ENCODE assay signal across 1 cellular context in the genomic region with DNA sequence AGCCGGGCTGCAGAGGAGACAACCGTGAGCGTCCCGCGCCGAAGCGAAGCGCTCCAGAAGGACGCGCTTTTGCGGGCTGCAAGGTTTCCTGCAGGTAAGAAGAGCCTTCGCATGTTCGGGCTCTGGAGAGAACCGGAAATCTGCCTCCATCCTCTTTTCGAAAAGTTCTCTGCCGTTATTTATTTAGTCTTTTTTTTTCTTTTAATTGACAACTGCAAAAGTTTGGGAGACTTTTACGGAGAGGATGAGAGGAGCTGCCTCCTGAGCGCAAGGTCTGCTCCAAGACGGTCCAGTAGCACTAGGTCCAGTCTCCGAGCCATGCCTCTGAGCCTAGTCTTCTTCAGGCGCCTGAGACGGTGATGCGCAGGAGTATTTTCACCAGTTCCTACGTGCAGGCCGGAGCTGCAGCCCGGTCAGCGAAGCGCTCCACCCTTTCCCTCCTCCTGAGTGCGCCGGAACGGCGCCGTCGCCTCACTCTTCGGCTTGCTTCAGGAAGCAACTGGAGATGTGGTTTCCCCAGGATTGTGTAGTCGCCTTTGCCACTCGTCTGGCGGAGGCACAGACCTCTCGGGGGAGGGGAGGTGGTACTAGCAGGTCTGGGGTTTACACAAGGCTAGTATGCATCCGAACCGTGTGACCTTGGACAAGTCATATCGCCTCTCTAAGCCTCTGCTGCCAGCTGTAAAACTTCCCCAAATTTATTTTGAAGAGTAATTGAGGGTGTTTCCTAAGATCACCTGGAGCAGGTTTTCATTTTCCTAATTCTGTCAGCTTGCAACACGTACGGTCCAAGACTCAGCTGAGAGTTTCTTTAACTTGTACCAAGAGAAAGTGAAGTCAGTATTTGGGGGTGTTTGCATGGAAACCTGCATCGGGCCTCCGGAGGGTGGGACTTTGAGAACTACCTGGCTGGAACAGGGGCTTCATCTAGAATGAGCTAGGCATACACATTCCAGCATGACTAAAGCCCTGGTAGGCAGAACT.
TF ChIP-seq lines count a peak whose summit lies in the region.

No MANE protein-coding gene starts in this region.

TF ChIP-seq in H1, 55 proteins besides CTCF, POLR2A, EP300 and RAD21 (continued from another document):
- peak; percentile 92 for TF ChIP-seq EZH2 (IDR thresholded peaks at IDR 0.05; ENCODE audit: low read depth, low read length, severe bottlenecking)
- 0 out of 2 replicates have a peak, but pooled peaks have one; percentile 23 for TF ChIP-seq CBX8 (IDR thresholded peaks at IDR 0.05; ENCODE audit: borderline replicate concordance, low read depth, low read length)
